Comparison of ENCODE assay signal across 1 cellular context in genomic region chr22:42913874-42914510, GRCh38.
A peak's percentile ranks its signal among the peaks of the same experiment; 100 is the strongest.
TF ChIP-seq lines count a peak whose summit lies in the region.

No MANE protein-coding gene starts in this region.

TF ChIP-seq in HepG2, 621 proteins besides CTCF, POLR2A, EP300 and RAD21 (continued from another document and continues in another):
- TF ChIP-seq PAXIP1 (CRISPR knock-in tag; conservative IDR thresholded peaks at IDR 0.05): peak; percentile 96
- TF ChIP-seq ZNF124 (CRISPR knock-in tag; IDR thresholded peaks at IDR 0.05): no peak
- TF ChIP-seq ZFX (CRISPR knock-in tag; IDR thresholded peaks at IDR 0.05; ENCODE audit: low read depth): no peak
- TF ChIP-seq REXO4 (CRISPR knock-in tag; IDR thresholded peaks at IDR 0.05; ENCODE audit: borderline replicate concordance): no peak
- no peak for TF ChIP-seq SNRNP70 (IDR thresholded peaks at IDR 0.05; ENCODE audit: low read depth, low read length)
- TF ChIP-seq ZNF280D (CRISPR knock-in tag; IDR thresholded peaks at IDR 0.05): peak; percentile 63; the same call in 1 of the 2 replicates
- TF ChIP-seq GMEB1 (CRISPR knock-in tag; IDR thresholded peaks at IDR 0.05; ENCODE audit: borderline replicate concordance): peak; percentile 17; the same call in 1 of the 2 replicates
- TF ChIP-seq MEIS1 (CRISPR knock-in tag; IDR thresholded peaks at IDR 0.05; ENCODE audit: borderline replicate concordance): no peak
- no peak for TF ChIP-seq MZF1 (CRISPR knock-in tag; IDR thresholded peaks at IDR 0.05; ENCODE audit: borderline replicate concordance)
- no peak for TF ChIP-seq CERS6 (CRISPR knock-in tag; IDR thresholded peaks at IDR 0.05)
- TF ChIP-seq GABPA (IDR thresholded peaks at IDR 0.05; ENCODE audit: low read depth, low read length): no peak
- TF ChIP-seq GABPA (CRISPR knock-in tag; IDR thresholded peaks at IDR 0.05; ENCODE audit: low read depth): peak; percentile 46
- TF ChIP-seq TCF12 (IDR thresholded peaks at IDR 0.05): no peak
- no peak for TF ChIP-seq TCF12 (CRISPR knock-in tag; IDR thresholded peaks at IDR 0.05)
- no peak for TF ChIP-seq CCDC6 (CRISPR knock-in tag; IDR thresholded peaks at IDR 0.05)
- TF ChIP-seq SPEN (CRISPR knock-in tag; IDR thresholded peaks at IDR 0.05; ENCODE audit: low read depth): peak; percentile 48; the same call in 1 of the 2 replicates
- TF ChIP-seq BORCS8-MEF2B (CRISPR knock-in tag; IDR thresholded peaks at IDR 0.05): no peak; the same call in 1 of the 2 replicates
- TF ChIP-seq RCOR2 (CRISPR knock-in tag; IDR thresholded peaks at IDR 0.05): peak; percentile 88
- no peak for TF ChIP-seq ZNF180 (CRISPR knock-in tag; IDR thresholded peaks at IDR 0.05; ENCODE audit: borderline replicate concordance, low read depth)
- no peak for TF ChIP-seq CHD2 (IDR thresholded peaks at IDR 0.05; ENCODE audit: low read depth, low read length)
- TF ChIP-seq DNMT3B (CRISPR knock-in tag; conservative IDR thresholded peaks at IDR 0.05): no peak
- no peak for TF ChIP-seq RFX3 (CRISPR knock-in tag; IDR thresholded peaks at IDR 0.05)
- no peak for TF ChIP-seq HMGA1 (CRISPR knock-in tag; conservative IDR thresholded peaks at IDR 0.05)
- TF ChIP-seq ZNF564 (CRISPR knock-in tag; IDR thresholded peaks at IDR 0.05): no peak
- no peak for TF ChIP-seq HINFP (CRISPR knock-in tag; IDR thresholded peaks at IDR 0.05; ENCODE audit: low read depth)
- TF ChIP-seq MED13 (CRISPR knock-in tag; IDR thresholded peaks at IDR 0.05): no peak
- TF ChIP-seq MEF2D (CRISPR knock-in tag; IDR thresholded peaks at IDR 0.05): peak; percentile 62; the same call in 1 of the 2 replicates
- TF ChIP-seq KDM4B (CRISPR knock-in tag; IDR thresholded peaks at IDR 0.05): peak; percentile 60; the same call in 1 of the 2 replicates
- TF ChIP-seq KDM3A (CRISPR knock-in tag; IDR thresholded peaks at IDR 0.05; ENCODE audit: low read depth): no peak; the same call in 1 of the 2 replicates
- TF ChIP-seq JUND (CRISPR knock-in tag; IDR thresholded peaks at IDR 0.05): no peak
- TF ChIP-seq CEBPZ (IDR thresholded peaks at IDR 0.05; ENCODE audit: low read length): no peak
- TF ChIP-seq REL (CRISPR knock-in tag; conservative IDR thresholded peaks at IDR 0.05): no peak
- peak; percentile 90 for TF ChIP-seq KDM6A (CRISPR knock-in tag; IDR thresholded peaks at IDR 0.05; ENCODE audit: low read depth)
- no peak for TF ChIP-seq SP2 (CRISPR knock-in tag; IDR thresholded peaks at IDR 0.05)
- TF ChIP-seq ZNF326 (CRISPR knock-in tag; IDR thresholded peaks at IDR 0.05; ENCODE audit: borderline replicate concordance): no peak
- TF ChIP-seq ZNF589 (CRISPR knock-in tag; conservative IDR thresholded peaks at IDR 0.05): no peak
- TF ChIP-seq GLI4 (CRISPR knock-in tag; IDR thresholded peaks at IDR 0.05; ENCODE audit: borderline replicate concordance): no peak
- peak; percentile 85 for TF ChIP-seq CREM (IDR thresholded peaks at IDR 0.05)
- no peak for TF ChIP-seq CREM (CRISPR knock-in tag; IDR thresholded peaks at IDR 0.05)
- TF ChIP-seq TOPORS (CRISPR knock-in tag; IDR thresholded peaks at IDR 0.05): no peak
- no peak for TF ChIP-seq THYN1 (CRISPR knock-in tag; IDR thresholded peaks at IDR 0.05; ENCODE audit: borderline replicate concordance, low read depth)
- TF ChIP-seq ZNF432 (CRISPR knock-in tag; IDR thresholded peaks at IDR 0.05; ENCODE audit: borderline replicate concordance): no peak
- peak; percentile 93 for TF ChIP-seq SAP130 (CRISPR knock-in tag; IDR thresholded peaks at IDR 0.05; ENCODE audit: low read depth)
- no peak for TF ChIP-seq TERF1 (CRISPR knock-in tag; IDR thresholded peaks at IDR 0.05)
- no peak for TF ChIP-seq ZNF841 (CRISPR knock-in tag; IDR thresholded peaks at IDR 0.05; ENCODE audit: borderline replicate concordance)
- TF ChIP-seq NR2C2 (CRISPR knock-in tag; IDR thresholded peaks at IDR 0.05; ENCODE audit: borderline replicate concordance): no peak; the same call in 1 of the 2 replicates
- TF ChIP-seq TARDBP (CRISPR knock-in tag; IDR thresholded peaks at IDR 0.05): peak; percentile 89
- no peak for TF ChIP-seq ZNF703 (CRISPR knock-in tag; IDR thresholded peaks at IDR 0.05; ENCODE audit: borderline replicate concordance)
- TF ChIP-seq DBP (CRISPR knock-in tag; IDR thresholded peaks at IDR 0.05; ENCODE audit: not compliant biosample characterization): no peak
- TF ChIP-seq ISL2 (CRISPR knock-in tag; IDR thresholded peaks at IDR 0.05): peak; percentile 90
- TF ChIP-seq THAP11 (CRISPR knock-in tag; IDR thresholded peaks at IDR 0.05): peak; percentile 78
- no peak for TF ChIP-seq RBAK (CRISPR knock-in tag; IDR thresholded peaks at IDR 0.05)
- TF ChIP-seq NR2F2 (IDR thresholded peaks at IDR 0.05; ENCODE audit: borderline replicate concordance, low read depth): no peak
- no peak for TF ChIP-seq ZNF747 (CRISPR knock-in tag; IDR thresholded peaks at IDR 0.05; ENCODE audit: borderline replicate concordance)
- TF ChIP-seq SOX6 (IDR thresholded peaks at IDR 0.05): no peak
- TF ChIP-seq SOX6 (CRISPR knock-in tag; IDR thresholded peaks at IDR 0.05): peak; percentile 82
- no peak for TF ChIP-seq POLR2AphosphoS2 (IDR thresholded peaks at IDR 0.05; ENCODE audit: low read depth, low read length)
- TF ChIP-seq NONO (IDR thresholded peaks at IDR 0.05): no peak
- peak; percentile 52; the same call in 1 of the 2 replicates for TF ChIP-seq NONO (CRISPR knock-in tag; conservative IDR thresholded peaks at IDR 0.05)
- TF ChIP-seq GTF2F1 (IDR thresholded peaks at IDR 0.05; ENCODE audit: low read length): no peak
